9 cellular contexts compared by ENCODE assay signal in the genomic region with DNA sequence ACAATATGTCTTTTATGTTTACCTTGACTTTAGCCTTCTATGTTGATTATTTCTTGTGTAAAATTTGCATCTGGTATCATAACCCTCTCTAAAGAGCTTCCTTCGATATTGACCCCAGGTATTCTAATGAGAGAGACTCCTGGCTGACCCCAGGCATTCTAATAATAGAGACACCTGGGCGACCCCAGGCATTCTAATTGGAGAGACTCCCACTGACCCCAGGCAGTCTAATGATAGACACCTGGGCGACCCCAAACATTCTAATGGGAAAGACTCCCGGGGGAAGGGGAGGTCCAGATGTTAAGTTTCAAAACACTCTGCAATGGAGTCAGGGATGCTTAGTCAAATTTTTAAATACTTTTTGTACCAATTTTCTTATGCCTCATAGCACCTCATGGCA.
"Had no signal": no experiment of that assay in that cellular context is flagged by ENCODE, and none has a peak within 500 bp of the region (broad histone marks: within the 10 kb centered on the region; RNA-seq: fewer than 3 reads in every experiment).

No MANE protein-coding gene starts in this region.

- H3K9me3 Mint-ChIP-seq: H9, HFFc6 had no signal

- H3K27ac ChIP-seq: GM23248 had no signal

- FAIRE-seq: H54 had no signal

- DNase-seq: GM23248, GOT3, H7, H9, HCEC 1CT, HFFc6 had no signal

- H2AFZ ChIP-seq: GM23248 had no signal

- H3K27ac Mint-ChIP-seq: H9, HFFc6 had no signal

- H3K9me3 ChIP-seq: HAP-1 had no signal

- ATAC-seq: HCT116 had no signal

- H3K9ac ChIP-seq: GM23248 had no signal

- H3K4me3 ChIP-seq: GM23248, HAP-1 had no signal

- H3K36me3 ChIP-seq: HAP-1 had no signal

- H3K4me3 Mint-ChIP-seq: H9, HFFc6 had no signal

- H3K4me1 ChIP-seq: HAP-1 had no signal
